ENCODE assay signal across 20 cellular contexts in the genomic region with DNA sequence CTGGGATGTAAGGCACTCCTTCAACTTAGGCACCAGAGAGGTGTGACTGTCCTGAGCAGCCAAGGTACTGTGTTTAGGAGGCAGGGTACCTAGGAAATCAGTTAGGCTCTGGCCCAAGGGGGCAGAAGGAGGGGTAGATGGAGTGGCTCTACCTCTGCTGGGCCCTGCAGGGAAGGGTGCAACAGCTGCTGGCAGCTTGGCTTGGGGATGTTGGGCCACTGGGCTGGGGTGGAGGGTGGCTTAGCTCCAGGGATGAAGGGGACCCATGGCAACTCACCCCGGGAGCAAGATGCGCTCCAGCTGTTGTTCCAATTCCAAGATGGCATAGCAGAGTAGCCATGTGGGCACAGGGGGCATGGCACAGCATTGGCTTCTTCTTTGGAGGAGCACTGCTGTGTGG. TPM values are rescaled to one million over a fixed set of nuclear protein-coding genes. Genes with fewer than 3 reads are reported as not detected.
DNase-seq lines count a peak whose midpoint lies in the region; ATAC-seq and TF ChIP-seq lines count a peak whose summit lies in the region.
"Had no signal": no experiment of that assay in that cellular context is flagged by ENCODE, and none has a peak within 500 bp of the region (broad histone marks: within the 10 kb centered on the region; RNA-seq: fewer than 3 reads in every experiment).

No MANE protein-coding gene starts in this region.

- no TSS peak for BruUV-seq in Panc1 (replicated peaks; lab: Mats Ljungman, UMichigan)

- POLR2A ChIA-PET in Panc1 (lab: Charles Lee), result no interaction called here

- no peaks in the 10 kb centered on the region for H3K79me2 ChIP-seq in parathyroid adenoma

- CTCF ChIA-PET in Panc1 (lab: Charles Lee), result no interaction called here

- H3K36me3 ChIP-seq in BLaER1, result no peaks in the 10 kb centered on the region
- H3K36me3 ChIP-seq in Panc1 (ENCODE audit: control insufficient read depth, insufficient read depth, low read length), result no peaks in the 10 kb centered on the region
- no peaks in the 10 kb centered on the region for H3K36me3 ChIP-seq in parathyroid adenoma (ENCODE audit: control insufficient read depth, insufficient read depth, low read length)

- H3K4me2 ChIP-seq in BLaER1 (peak overlapping the region; percentile 39), parathyroid adenoma (ENCODE audit: low read length) (no peak overlapping the region)

- DNase-seq in Panc1 (ENCODE audit: low read depth, low spot score) (no peak), iPS-NIHi11 (ENCODE audit: low spot score) (peak; percentile 4), amygdala (lab: John Stamatoyannopoulos, UW) (no peak), NCI-H526 treated with DMSO at 0.1 percent for 48 hours (lab: John Stamatoyannopoulos, UW) (no peak)
- DNase-seq: Caco-2; CD4-positive, alpha-beta T cell; DMS 273 treated with DMSO at 0.1 percent for 48 hours; DMS79 treated with DMSO at 0.1 percent for 48 hours; H9; KG1; NCI-H1930; NCI-H748 treated with DMSO at 0.1 percent for 48 hours; Right ventricle myocardium superior had no signal

- peaks cover 30% of the 10 kb centered on the region for H3K9me3 ChIP-seq in BLaER1
- H3K9me3 ChIP-seq in Panc1 (ENCODE audit: control insufficient read depth, insufficient read depth, low read depth, low read length), result no peaks in the 10 kb centered on the region
- no peaks in the 10 kb centered on the region for H3K9me3 ChIP-seq in parathyroid adenoma (ENCODE audit: control insufficient read depth, low read length)

- intact Hi-C loops in Panc1 (cut with micrococcal nuclease; ENCODE audit: unreplicated experiment), result no loop called here

- H3K4me1 ChIP-seq in BLaER1 (peaks cover 9% of the 10 kb centered on the region), Panc1 (ENCODE audit: control insufficient read depth, insufficient read depth, low read length) (no peaks in the 10 kb centered on the region), parathyroid adenoma (no peaks in the 10 kb centered on the region)
- H3K4me1 ChIP-seq: Caco-2 had no signal

- H2AFZ ChIP-seq in parathyroid adenoma, result peak overlapping the region; percentile 19

- no peaks in the 10 kb centered on the region for H4K20me1 ChIP-seq in BLaER1

- peak; percentile 54; the same call in 1 of the 2 replicates for ATAC-seq in Panc1
- ATAC-seq in activated CD4-positive, CD25-positive, alpha-beta regulatory T cell treated with anti-CD3 and anti-CD28 coated beads, Interleukin-2, amount 50 U/mL, for 24 hours, result no peak

- H3K4me3 ChIP-seq in BLaER1 (no peak overlapping the region), Panc1 (ENCODE audit: low read depth in 2 of 2, low read length in 2 of 2) (no peak overlapping the region), parathyroid adenoma (ENCODE audit: low read depth, low read length) (no peak overlapping the region)

- H3K27ac ChIP-seq in BLaER1, result no peak overlapping the region
- no peak overlapping the region for H3K27ac ChIP-seq in Panc1 (ENCODE audit: low read length)
- H3K27ac ChIP-seq in parathyroid adenoma, result no peak overlapping the region

- in situ Hi-C loops in Panc1 (cut with HindIII; ENCODE audit: low pct_unique_long_range_greater_than_20kb, low sequenced_read_pairs), result no loop called here

- H3K27me3 ChIP-seq in BLaER1 (no peaks in the 10 kb centered on the region), Panc1 (ENCODE audit: control insufficient read depth, insufficient read depth, low read length) (peaks cover 14% of the 10 kb centered on the region; the same call in 1 of the 2 replicates), parathyroid adenoma (ENCODE audit: control insufficient read depth, insufficient read depth, low read length) (no peaks in the 10 kb centered on the region)

- TF ChIP-seq CTCF in Panc1 (IDR thresholded peaks at IDR 0.05), result no peak
- no peak for TF ChIP-seq CTCF in parathyroid adenoma (IDR thresholded peaks at IDR 0.05)

- H3K9ac ChIP-seq in BLaER1 (no peak overlapping the region), parathyroid adenoma (no peak overlapping the region)

RNA-seq across cellular contexts. Expression of a gene that starts 42.1 kb away (rescaled TPM):
- 0.10 TPM for total RNA-seq in Panc1 (2021; ENCODE audit: unreplicated experiment)
- 0.84 TPM for polyA plus RNA-seq in Panc1 (2012; ENCODE audit: insufficient read length)
- total RNA-seq: HT1080, NCI-H460 had no signal

RNA-seq across cellular contexts. Expression of a gene that starts 56.6 kb away (rescaled TPM):
- total RNA-seq in Panc1 (2021; ENCODE audit: unreplicated experiment), result not detected
- polyA plus RNA-seq in Panc1 (2012; ENCODE audit: insufficient read length), result not detected
- total RNA-seq: A673; CD4-positive, alpha-beta T cell; H9; HT1080; NCI-H460; Right ventricle myocardium superior; SK-MEL-5 had no signal
